ENCODE assay signal across 9 cellular contexts in genomic region chr9:37309136-37309535, GRCh38.
A peak's percentile ranks its signal among the peaks of the same experiment; 100 is the strongest.
DNase-seq lines count a peak whose midpoint lies in the region; ATAC-seq and TF ChIP-seq lines count a peak whose summit lies in the region.
"Had no signal": no experiment of that assay in that cellular context is flagged by ENCODE, and none has a peak within 500 bp of the region (broad histone marks: within the 10 kb centered on the region; RNA-seq: fewer than 3 reads in every experiment).

No MANE protein-coding gene starts in this region.

- no peaks in the 10 kb centered on the region for H3K79me2 ChIP-seq in trophoblast cell (ENCODE audit: control insufficient read depth, insufficient read depth, low read length, poor library complexity)

- H3K36me3 ChIP-seq in trophoblast cell (ENCODE audit: control insufficient read depth in 1 of 2, insufficient read depth in 2 of 2, low read length in 2 of 2) = peaks cover 2 to 3% of the 10 kb centered on the region in 2 experiments

- H4K8ac ChIP-seq in trophoblast cell (ENCODE audit: low read depth, low read length) = no peak overlapping the region

- H2BK5ac ChIP-seq in trophoblast cell (ENCODE audit: low read depth, low read length, poor library complexity) = no peak overlapping the region

- TF ChIP-seq CTCF in GM12865 (IDR thresholded peaks at IDR 0.05; ENCODE audit: insufficient read depth, low read depth, low read length, missing control alignments) = peak; percentile 51

- H3K27ac Mint-ChIP-seq in activated naive CD8-positive, alpha-beta T cell treated with anti-CD3 and anti-CD28 coated beads, Interleukin-2, amount 50 U/mL, for 24 hours = no peak overlapping the region

- H3K4me2 ChIP-seq in trophoblast cell (ENCODE audit: low read length) = no peak overlapping the region

- H3K9me3 Mint-ChIP-seq in activated naive CD8-positive, alpha-beta T cell treated with anti-CD3 and anti-CD28 coated beads, Interleukin-2, amount 50 U/mL, for 24 hours = no peaks in the 10 kb centered on the region

- peak; percentile 53 for ATAC-seq in HG03159 (IDR thresholded peaks at IDR 0.05; ENCODE audit: unreplicated experiment)
- ATAC-seq in activated naive CD8-positive, alpha-beta T cell treated with anti-CD3 and anti-CD28 coated beads, Interleukin-2, amount 50 U/mL, for 24 hours = peak; percentile 80
- no peak for ATAC-seq in left lobe of liver
- no peak for ATAC-seq in GM21723 (IDR thresholded peaks at IDR 0.05; ENCODE audit: unreplicated experiment)

- no peak overlapping the region for H3K23ac ChIP-seq in trophoblast cell (ENCODE audit: low read length)

- H2BK120ac ChIP-seq in trophoblast cell (ENCODE audit: insufficient read depth, low read length, poor library complexity) = no peak overlapping the region

- H3K4me1 ChIP-seq in trophoblast cell (ENCODE audit: control insufficient read depth in 1 of 2, insufficient read depth in 2 of 2, low read length in 2 of 2) = no peaks in the 10 kb centered on the region

- H3K9me3 ChIP-seq in trophoblast cell (ENCODE audit: insufficient read depth, low read depth, low read length) = no peaks in the 10 kb centered on the region

- no peak overlapping the region for H3K14ac ChIP-seq in trophoblast cell (ENCODE audit: low read length)

- H2AFZ ChIP-seq in trophoblast cell (ENCODE audit: insufficient read depth, low read length, poor library complexity) = no peak overlapping the region

- H3K36me3 Mint-ChIP-seq in activated naive CD8-positive, alpha-beta T cell treated with anti-CD3 and anti-CD28 coated beads, Interleukin-2, amount 50 U/mL, for 24 hours (ENCODE audit: low read depth) = peaks cover 24% of the 10 kb centered on the region

- H3K27ac ChIP-seq in trophoblast cell (ENCODE audit: low read depth, low read length) = no peak overlapping the region
- H3K27ac ChIP-seq: HL-60 had no signal

- H3K79me1 ChIP-seq in trophoblast cell (ENCODE audit: low read length) = no peaks in the 10 kb centered on the region

- no peaks in the 10 kb centered on the region for H3K27me3 Mint-ChIP-seq in activated naive CD8-positive, alpha-beta T cell treated with anti-CD3 and anti-CD28 coated beads, Interleukin-2, amount 50 U/mL, for 24 hours

- no peak overlapping the region for H3K4me3 Mint-ChIP-seq in activated naive CD8-positive, alpha-beta T cell treated with anti-CD3 and anti-CD28 coated beads, Interleukin-2, amount 50 U/mL, for 24 hours

- H3K27me3 ChIP-seq in trophoblast cell (ENCODE audit: insufficient read depth, low read length) = no peaks in the 10 kb centered on the region

- no peak overlapping the region for H4K12ac ChIP-seq in trophoblast cell (ENCODE audit: low read depth, low read length)

- no peak overlapping the region for H4K91ac ChIP-seq in trophoblast cell (ENCODE audit: low read depth, low read length)

- no peak overlapping the region for H3K4ac ChIP-seq in trophoblast cell (ENCODE audit: low read depth, low read length)

- no peak overlapping the region for H2AK5ac ChIP-seq in trophoblast cell (ENCODE audit: low read length)

- WGBS in trophoblast cell (ENCODE audit: extremely low coverage, insufficient coverage, insufficient read length) = no CpG with 5 or more reads among the region's 3 CpGs

- H3K4me1 Mint-ChIP-seq in activated naive CD8-positive, alpha-beta T cell treated with anti-CD3 and anti-CD28 coated beads, Interleukin-2, amount 50 U/mL, for 24 hours = peaks cover 21% of the 10 kb centered on the region

- H3K4me3 ChIP-seq in GM12865 (ENCODE audit: low read depth, low read length) = no peak overlapping the region
- H3K4me3 ChIP-seq in trophoblast cell (ENCODE audit: low read depth, low read length) = no peak overlapping the region

- DNase-seq in GM12865 (ENCODE audit: low read depth) = peak; percentile 82
- DNase-seq in activated naive CD8-positive, alpha-beta T cell treated with anti-CD3 and anti-CD28 coated beads, Interleukin-2, amount 50 U/mL, for 24 hours = no peak
- peak; percentile 16 to 44 for DNase-seq in trophoblast cell
- DNase-seq in left lobe of liver (ENCODE audit: low spot score) = no peak
- no peak for DNase-seq in AG08396 (ENCODE audit: low spot score)
- DNase-seq in SHP77 (lab: John Stamatoyannopoulos, UW) = no peak

- no peak overlapping the region for H2BK12ac ChIP-seq in trophoblast cell (ENCODE audit: low read length)

- H3K18ac ChIP-seq in trophoblast cell (ENCODE audit: low read length) = no peak overlapping the region

- H3K9ac ChIP-seq in trophoblast cell (ENCODE audit: low read length) = no peak overlapping the region

Comparison
In these comparisons a context has a peak if more than half of its experiments do, and no peak if none do; other contexts are left out.
1. DNase-seq: peak in GM12865 (single experiment) and trophoblast cell (2 of 2); none in activated naive CD8-positive, alpha-beta T cell treated with anti-CD3 and anti-CD28 coated beads, Interleukin-2, amount 50 U/mL, for 24 hours (single experiment), left lobe of liver (single experiment), AG08396 (single experiment) and SHP77 (0 of 2).
2. ATAC-seq: peak in HG03159 (single experiment) and activated naive CD8-positive, alpha-beta T cell treated with anti-CD3 and anti-CD28 coated beads, Interleukin-2, amount 50 U/mL, for 24 hours (single experiment); none in left lobe of liver (single experiment) and GM21723 (single experiment).